1 cellular context compared by ENCODE assay signal in genomic region chr1:202805886-202806511, GRCh38.
TF ChIP-seq lines count a peak whose summit lies in the region.

No MANE protein-coding gene starts in this region.

TF ChIP-seq in K562, 482 proteins besides CTCF, POLR2A, EP300 and RAD21 (continued from another document and continues in another):
- TF ChIP-seq RNF219 (CRISPR knock-in tag; IDR thresholded peaks at IDR 0.05) (no peak), GTF3C2 (IDR thresholded peaks at IDR 0.05; ENCODE audit: borderline replicate concordance, extremely low read depth, insufficient read length) (no peak), ZNF146 (CRISPR knock-in tag; IDR thresholded peaks at IDR 0.05; ENCODE audit: unreplicated experiment) (no peak), NFIC (IDR thresholded peaks at IDR 0.05) (no peak), BCL6 (CRISPR knock-in tag; IDR thresholded peaks at IDR 0.05) (peak; percentile 75), ZNF24 (IDR thresholded peaks at IDR 0.05) (no peak), ZC3H4 (CRISPR knock-in tag; IDR thresholded peaks at IDR 0.05; ENCODE audit: borderline replicate concordance) (no peak), THRA (IDR thresholded peaks at IDR 0.05) (no peak), GABPB2 (CRISPR knock-in tag; conservative IDR thresholded peaks at IDR 0.05) (no peak), KLF13 (tag; IDR thresholded peaks at IDR 0.05; ENCODE audit: borderline replicate concordance, low read depth) (no peak), U2AF2 (optimal IDR thresholded peaks at IDR 0.05; ENCODE audit: low read depth, low read length) (no peak), PHF20 (IDR thresholded peaks at IDR 0.05; ENCODE audit: partially characterized antibody) (no peak), ZNF41 (CRISPR knock-in tag; conservative IDR thresholded peaks at IDR 0.05) (peak; percentile 76), CBX5 (IDR thresholded peaks at IDR 0.05; ENCODE audit: borderline replicate concordance, low read depth) (no peak), HDAC2 (IDR thresholded peaks at IDR 0.05) (no peak), BACH1 (tag; IDR thresholded peaks at IDR 0.05) (peak; percentile 95), ZNF239 (CRISPR knock-in tag; IDR thresholded peaks at IDR 0.05) (peak; percentile 79), RERE (CRISPR knock-in tag; IDR thresholded peaks at IDR 0.05; ENCODE audit: borderline replicate concordance) (no peak), FOSL1 (tag; conservative IDR thresholded peaks at IDR 0.05) (no peak), ZNF3 (CRISPR knock-in tag; IDR thresholded peaks at IDR 0.05) (0 out of 2 replicates have a peak, but pooled peaks have one; percentile 7), ZFX (CRISPR knock-in tag; IDR thresholded peaks at IDR 0.05) (no peak), MAFG (tag; conservative IDR thresholded peaks at IDR 0.05) (0 out of 2 replicates have a peak, but pooled peaks have one; percentile 14), TEAD4 (IDR thresholded peaks at IDR 0.05; ENCODE audit: low read length) (peak; percentile 44; the same call in 1 of the 2 replicates), TEAD4 (CRISPR knock-in tag; IDR thresholded peaks at IDR 0.05; ENCODE audit: borderline replicate concordance) (no peak), ZNF143 (CRISPR knock-in tag; IDR thresholded peaks at IDR 0.05) (no peak), RBM22 (IDR thresholded peaks at IDR 0.05; ENCODE audit: low read depth, low read length, poor library complexity, severe bottlenecking) (no peak), MTF1 (CRISPR knock-in tag; IDR thresholded peaks at IDR 0.05; ENCODE audit: borderline replicate concordance) (0 out of 2 replicates have a peak, but pooled peaks have one; percentile 22), ERF (CRISPR knock-in tag; IDR thresholded peaks at IDR 0.05) (peak; percentile 88), RFX5 (IDR thresholded peaks at IDR 0.05; ENCODE audit: low read depth, low read length) (no peak), CC2D1A (IDR thresholded peaks at IDR 0.05) (no peak), SMC3 (conservative IDR thresholded peaks at IDR 0.05; ENCODE audit: insufficient read depth, low read depth, low read length) (no peak), ZNF184 (CRISPR knock-in tag; IDR thresholded peaks at IDR 0.05) (no peak), FIP1L1 (IDR thresholded peaks at IDR 0.05; ENCODE audit: low read depth, low read length, poor library complexity, severe bottlenecking) (no peak), ESRRA (IDR thresholded peaks at IDR 0.05; ENCODE audit: borderline replicate concordance, low read depth) (no peak), SMARCB1 (IDR thresholded peaks at IDR 0.05; ENCODE audit: insufficient read length, low read depth) (no peak), ZNF354B (CRISPR knock-in tag; IDR thresholded peaks at IDR 0.05) (peak; percentile 80), NCOA1 (IDR thresholded peaks at IDR 0.05; ENCODE audit: low read depth) (no peak), IRF2 (CRISPR knock-in tag; IDR thresholded peaks at IDR 0.05) (no peak), E2F8 (IDR thresholded peaks at IDR 0.05; ENCODE audit: low read depth, partially characterized antibody) (no peak), TAF1 (IDR thresholded peaks at IDR 0.05; ENCODE audit: control insufficient read depth, extremely low read depth, insufficient read depth, low read length, severe bottlenecking) (peak; percentile 22), HLTF (IDR thresholded peaks at IDR 0.05) (no peak), ZNF589 (CRISPR knock-in tag; IDR thresholded peaks at IDR 0.05; ENCODE audit: low read depth) (peak; percentile 96)
- TF ChIP-seq, protein P1, sequence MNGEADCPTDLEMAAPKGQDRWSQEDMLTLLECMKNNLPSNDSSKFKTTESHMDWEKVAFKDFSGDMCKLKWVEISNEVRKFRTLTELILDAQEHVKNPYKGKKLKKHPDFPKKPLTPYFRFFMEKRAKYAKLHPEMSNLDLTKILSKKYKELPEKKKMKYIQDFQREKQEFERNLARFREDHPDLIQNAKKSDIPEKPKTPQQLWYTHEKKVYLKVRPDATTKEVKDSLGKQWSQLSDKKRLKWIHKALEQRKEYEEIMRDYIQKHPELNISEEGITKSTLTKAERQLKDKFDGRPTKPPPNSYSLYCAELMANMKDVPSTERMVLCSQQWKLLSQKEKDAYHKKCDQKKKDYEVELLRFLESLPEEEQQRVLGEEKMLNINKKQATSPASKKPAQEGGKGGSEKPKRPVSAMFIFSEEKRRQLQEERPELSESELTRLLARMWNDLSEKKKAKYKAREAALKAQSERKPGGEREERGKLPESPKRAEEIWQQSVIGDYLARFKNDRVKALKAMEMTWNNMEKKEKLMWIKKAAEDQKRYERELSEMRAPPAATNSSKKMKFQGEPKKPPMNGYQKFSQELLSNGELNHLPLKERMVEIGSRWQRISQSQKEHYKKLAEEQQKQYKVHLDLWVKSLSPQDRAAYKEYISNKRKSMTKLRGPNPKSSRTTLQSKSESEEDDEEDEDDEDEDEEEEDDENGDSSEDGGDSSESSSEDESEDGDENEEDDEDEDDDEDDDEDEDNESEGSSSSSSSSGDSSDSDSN (IDR thresholded peaks at IDR 0.05; ENCODE audit: borderline replicate concordance in 1 of 2, low read depth in 2 of 2, low read length in 2 of 2): no peak
- TF ChIP-seq, protein P2, sequence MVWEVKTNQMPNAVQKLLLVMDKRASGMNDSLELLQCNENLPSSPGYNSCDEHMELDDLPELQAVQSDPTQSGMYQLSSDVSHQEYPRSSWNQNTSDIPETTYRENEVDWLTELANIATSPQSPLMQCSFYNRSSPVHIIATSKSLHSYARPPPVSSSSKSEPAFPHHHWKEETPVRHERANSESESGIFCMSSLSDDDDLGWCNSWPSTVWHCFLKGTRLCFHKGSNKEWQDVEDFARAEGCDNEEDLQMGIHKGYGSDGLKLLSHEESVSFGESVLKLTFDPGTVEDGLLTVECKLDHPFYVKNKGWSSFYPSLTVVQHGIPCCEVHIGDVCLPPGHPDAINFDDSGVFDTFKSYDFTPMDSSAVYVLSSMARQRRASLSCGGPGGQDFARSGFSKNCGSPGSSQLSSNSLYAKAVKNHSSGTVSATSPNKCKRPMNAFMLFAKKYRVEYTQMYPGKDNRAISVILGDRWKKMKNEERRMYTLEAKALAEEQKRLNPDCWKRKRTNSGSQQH (CRISPR knock-in tag; IDR thresholded peaks at IDR 0.05): peak; percentile 78; the same call in 1 of the 2 replicates
- TF ChIP-seq, protein P3, sequence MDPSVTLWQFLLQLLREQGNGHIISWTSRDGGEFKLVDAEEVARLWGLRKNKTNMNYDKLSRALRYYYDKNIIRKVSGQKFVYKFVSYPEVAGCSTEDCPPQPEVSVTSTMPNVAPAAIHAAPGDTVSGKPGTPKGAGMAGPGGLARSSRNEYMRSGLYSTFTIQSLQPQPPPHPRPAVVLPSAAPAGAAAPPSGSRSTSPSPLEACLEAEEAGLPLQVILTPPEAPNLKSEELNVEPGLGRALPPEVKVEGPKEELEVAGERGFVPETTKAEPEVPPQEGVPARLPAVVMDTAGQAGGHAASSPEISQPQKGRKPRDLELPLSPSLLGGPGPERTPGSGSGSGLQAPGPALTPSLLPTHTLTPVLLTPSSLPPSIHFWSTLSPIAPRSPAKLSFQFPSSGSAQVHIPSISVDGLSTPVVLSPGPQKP (CRISPR knock-in tag; IDR thresholded peaks at IDR 0.05): no peak
- TF ChIP-seq, protein P4, sequence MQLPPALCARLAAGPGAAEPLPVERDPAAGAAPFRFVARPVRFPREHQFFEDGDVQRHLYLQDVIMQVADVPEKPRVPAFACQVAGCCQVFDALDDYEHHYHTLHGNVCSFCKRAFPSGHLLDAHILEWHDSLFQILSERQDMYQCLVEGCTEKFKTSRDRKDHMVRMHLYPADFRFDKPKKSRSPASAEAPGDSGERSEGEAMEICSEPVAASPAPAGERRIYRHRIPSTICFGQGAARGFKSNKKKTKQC (CRISPR knock-in tag; IDR thresholded peaks at IDR 0.05): no peak
